In the genomic region with DNA sequence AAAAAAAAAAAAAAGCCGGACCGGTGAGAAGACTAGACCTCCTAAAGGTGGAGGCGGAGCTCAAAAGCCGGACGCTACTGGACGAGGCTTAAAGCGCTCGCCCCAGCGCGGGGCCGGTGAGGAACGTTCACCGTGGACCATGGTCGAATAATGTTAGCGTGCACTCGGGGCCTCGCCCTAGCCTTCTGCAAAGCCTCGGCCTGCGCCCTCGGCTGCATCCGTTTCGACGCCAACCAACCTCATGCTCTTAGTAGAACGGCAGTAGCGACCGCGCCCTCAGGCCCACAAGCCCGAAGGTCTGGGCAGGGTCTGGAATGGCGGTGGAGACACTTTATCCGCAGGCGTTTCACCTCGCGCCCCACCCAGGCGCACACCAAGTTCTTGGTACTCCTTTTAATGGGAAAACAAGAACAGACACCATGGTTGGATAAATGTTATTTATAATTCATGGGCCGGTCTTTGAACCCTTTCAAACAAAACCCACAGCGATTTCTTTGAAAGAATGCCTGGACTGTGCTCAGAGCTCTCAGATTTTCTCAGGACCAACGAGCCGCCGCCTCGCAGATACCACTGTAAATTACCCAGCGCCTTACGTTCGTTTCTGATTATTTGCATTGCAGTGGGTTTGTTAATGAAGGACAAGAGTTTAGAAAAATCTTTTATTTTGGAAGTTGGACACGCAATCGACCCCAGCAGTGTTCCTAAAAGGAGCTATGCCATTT, we compare ENCODE assay signal across 9 cellular contexts. TPM values are rescaled to one million over a fixed set of nuclear protein-coding genes. Genes with fewer than 3 reads are reported as not detected.
DNase-seq lines count a peak whose midpoint lies in the region; TF ChIP-seq lines count a peak whose summit lies in the region.
"Had no signal": no experiment of that assay in that cellular context is flagged by ENCODE, and none has a peak within 500 bp of the region (broad histone marks: within the 10 kb centered on the region; RNA-seq: fewer than 3 reads in every experiment).

No MANE protein-coding gene starts in this region.

- peaks cover 88% of the 10 kb centered on the region for H3K27me3 Mint-ChIP-seq in activated naive CD4-positive, alpha-beta T cell treated with anti-CD3 and anti-CD28 coated beads, Interleukin-2, amount 10 ng/mL, durations not matched to agents 7 days and 5 days
- H3K27me3 Mint-ChIP-seq in type B pancreatic cell, result peaks cover 75% of the 10 kb centered on the region

- H3K9me3 Mint-ChIP-seq in activated naive CD4-positive, alpha-beta T cell treated with anti-CD3 and anti-CD28 coated beads, Interleukin-2, amount 10 ng/mL, durations not matched to agents 7 days and 5 days, result no peaks in the 10 kb centered on the region
- peaks cover 5% of the 10 kb centered on the region for H3K9me3 Mint-ChIP-seq in type B pancreatic cell

- H3K36me3 ChIP-seq in WERI-Rb-1 (peaks cover 32% of the 10 kb centered on the region), iPS-15b (ENCODE audit: control insufficient read depth, insufficient read depth, low read length) (no peaks in the 10 kb centered on the region)

- no peak overlapping the region for H3K9ac ChIP-seq in iPS-15b (ENCODE audit: low read depth, low read length)

- H3K27me3 ChIP-seq in WERI-Rb-1 (ENCODE audit: insufficient read depth, low read depth, severe bottlenecking), result no peaks in the 10 kb centered on the region
- peaks cover 61% of the 10 kb centered on the region for H3K27me3 ChIP-seq in iPS-15b (ENCODE audit: control insufficient read depth, insufficient read depth, low read length)

- H3K27ac Mint-ChIP-seq in activated naive CD4-positive, alpha-beta T cell treated with anti-CD3 and anti-CD28 coated beads, Interleukin-2, amount 10 ng/mL, durations not matched to agents 7 days and 5 days, result peak overlapping the region; percentile 67
- peak overlapping the region; percentile 79 for H3K27ac Mint-ChIP-seq in type B pancreatic cell

- H3K9me3 ChIP-seq in WERI-Rb-1 (ENCODE audit: severe bottlenecking), result no peaks in the 10 kb centered on the region
- H3K9me3 ChIP-seq in iPS-15b (ENCODE audit: control insufficient read depth, insufficient read depth, low read length), result no peaks in the 10 kb centered on the region

- CTCF ChIA-PET in activated naive CD4-positive, alpha-beta T cell treated with anti-CD3 and anti-CD28 coated beads, Interleukin-2, amount 10 ng/mL, durations not matched to agents 7 days and 5 days (lab: Charles Lee), result interaction anchor here (2.0 to 3.1 kb wide), 2 partner anchors 100 to 144 kb away, joined by 5 to 20 read pairs; no protein-coding TSS in a partner anchor

- H3K36me3 Mint-ChIP-seq in activated naive CD4-positive, alpha-beta T cell treated with anti-CD3 and anti-CD28 coated beads, Interleukin-2, amount 10 ng/mL, durations not matched to agents 7 days and 5 days, result peaks cover 3% of the 10 kb centered on the region
- H3K36me3 Mint-ChIP-seq in type B pancreatic cell, result peaks cover 7% of the 10 kb centered on the region

- peak overlapping the region; percentile 96 for H3K27ac ChIP-seq in WERI-Rb-1

- H3K4me3 ChIP-seq in WERI-Rb-1 (ENCODE audit: low read depth, low read length), result peak overlapping the region; percentile 55
- peak overlapping the region; percentile 65 for H3K4me3 ChIP-seq in iPS-15b (ENCODE audit: low read depth, low read length)

- TF ChIP-seq CTCF in WERI-Rb-1 (IDR thresholded peaks at IDR 0.05; ENCODE audit: low read depth, low read length), result no peak
- TF ChIP-seq CTCF in type B pancreatic cell (conservative IDR thresholded peaks at IDR 0.05), result no peak

- peaks cover 2% of the 10 kb centered on the region for H3K4me1 ChIP-seq in iPS-15b (ENCODE audit: control insufficient read depth, insufficient read depth, low read length)

- DNase-seq in activated naive CD4-positive, alpha-beta T cell treated with anti-CD3 and anti-CD28 coated beads, Interleukin-2, amount 10 ng/mL, durations not matched to agents 7 days and 5 days, result peak; percentile 50
- DNase-seq in activated naive CD4-positive, alpha-beta T cell (lab: John Stamatoyannopoulos, UW), result no peak
- peak; percentile 15 for DNase-seq in WERI-Rb-1
- no peak for DNase-seq in type B pancreatic cell (ENCODE audit: extremely low spot score, unreplicated experiment)
- DNase-seq in HuH-7 (ENCODE audit: low spot score), result no peak
- DNase-seq in T-helper 9 cell, result no peak
- no peak for DNase-seq in SKM-1 treated with dmso at 0.1 percent for 144 hours (lab: John Stamatoyannopoulos, UW; ENCODE audit: unreplicated experiment)
- DNase-seq: DMS153 had no signal

- H3K4me3 Mint-ChIP-seq in activated naive CD4-positive, alpha-beta T cell treated with anti-CD3 and anti-CD28 coated beads, Interleukin-2, amount 10 ng/mL, durations not matched to agents 7 days and 5 days, result peak overlapping the region; percentile 77
- peak overlapping the region; percentile 82 for H3K4me3 Mint-ChIP-seq in type B pancreatic cell

- peaks cover 52% of the 10 kb centered on the region for H3K4me1 Mint-ChIP-seq in activated naive CD4-positive, alpha-beta T cell treated with anti-CD3 and anti-CD28 coated beads, Interleukin-2, amount 10 ng/mL, durations not matched to agents 7 days and 5 days
- H3K4me1 Mint-ChIP-seq in type B pancreatic cell (ENCODE audit: unreplicated experiment), result peaks cover 29% of the 10 kb centered on the region

RNA-seq across cellular contexts. Expression of a gene that starts 1.3 kb away (rescaled TPM):
- total RNA-seq in type B pancreatic cell (ENCODE audit: low replicate concordance), result 1.2 and 4.5 TPM in 2 replicates

RNA-seq across cellular contexts. Expression of a gene that starts 24.0 kb away (rescaled TPM):
- 135 and 149 TPM in 2 replicates for total RNA-seq in type B pancreatic cell (ENCODE audit: low replicate concordance)

Comparison
In these comparisons a context has a peak if more than half of its experiments do, and no peak if none do; other contexts are left out.
1. DNase-seq: peak in activated naive CD4-positive, alpha-beta T cell treated with anti-CD3 and anti-CD28 coated beads, Interleukin-2, amount 10 ng/mL, durations not matched to agents 7 days and 5 days (single experiment) and WERI-Rb-1 (single experiment); none in activated naive CD4-positive, alpha-beta T cell (0 of 4), type B pancreatic cell (single experiment), HuH-7 (single experiment), T-helper 9 cell (single experiment) and SKM-1 treated with dmso at 0.1 percent for 144 hours (single experiment).